ENCODE assay signal across 10 cellular contexts in the genomic region with DNA sequence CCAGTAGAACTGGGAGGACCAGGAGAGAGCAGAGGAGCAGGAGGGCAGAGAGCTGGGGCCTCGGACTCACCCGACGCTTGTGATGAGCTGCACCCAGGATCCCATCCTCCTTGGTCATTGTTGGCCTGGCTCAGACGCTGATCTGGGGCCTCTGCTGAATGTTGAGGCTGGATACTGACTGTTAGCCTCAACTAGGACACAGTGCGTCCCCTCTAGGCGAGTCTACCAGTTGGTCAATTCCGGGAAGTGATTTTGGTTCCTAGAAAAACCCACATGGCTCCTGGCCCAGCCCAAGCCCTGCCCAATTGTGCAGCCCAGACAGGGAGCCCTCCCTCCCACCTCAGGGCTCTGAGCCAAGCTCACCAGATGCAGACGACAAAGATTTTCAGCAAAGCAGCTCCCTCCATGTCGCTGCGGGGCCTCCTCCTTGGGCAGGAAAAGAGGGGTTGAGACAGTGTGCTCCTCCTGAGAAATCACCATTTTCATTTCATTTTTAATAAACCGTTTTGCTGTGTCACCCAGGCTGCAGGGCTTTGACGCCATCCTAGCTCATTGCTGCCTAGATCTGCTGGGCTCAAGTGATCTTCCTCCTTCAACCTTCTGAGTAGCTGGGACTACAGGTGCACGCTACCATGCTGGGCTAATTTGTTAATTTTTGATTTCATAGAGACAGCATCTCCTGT. TPM values are rescaled to one million over a fixed set of nuclear protein-coding genes. Genes with fewer than 3 reads are reported as not detected.
DNase-seq lines count a peak whose midpoint lies in the region; ATAC-seq and TF ChIP-seq lines count a peak whose summit lies in the region.
"Had no signal": no experiment of that assay in that cellular context is flagged by ENCODE, and none has a peak within 500 bp of the region (broad histone marks: within the 10 kb centered on the region; RNA-seq: fewer than 3 reads in every experiment).

APOL4 (minus strand) TSS at position 180 of the 683 bp plus-strand sequence; CDS start at position 105, 75 bp downstream.

- H3K4me3 ChIP-seq in lower leg skin (ENCODE audit: low read depth, poor library complexity, severe bottlenecking) (no peak within 1 kb of the TSS), thyroid gland (replicated peaks in 1 of 3) (no peak within 1 kb of the TSS)

- intact Hi-C loops in lower leg skin (cut with DNase I; ENCODE audit: low total_unique reads) (no loop called here), thyroid gland (cut with DNase I) (no loop called here)

- H3K9me3 ChIP-seq in thyroid gland: no peaks in the 10 kb centered on the region

- H3K4me3 Mint-ChIP-seq in brain: peak within 1 kb of the TSS; percentile 40 to 80 (median 62)

- H3K4me1 ChIP-seq in thyroid gland: peaks cover 0 to 10% of the 10 kb centered on the region in 2 donors

- peak within 1 kb of the TSS; percentile 87 to 98 (median 93) for H3K27ac Mint-ChIP-seq in brain

- peaks cover 0 to 2% (median 0%) of the 10 kb centered on the region in 5 experiments for H3K9me3 Mint-ChIP-seq in brain

- no peak for ATAC-seq in GM21786 (IDR thresholded peaks at IDR 0.05; ENCODE audit: unreplicated experiment)
- ATAC-seq in GM18861 (IDR thresholded peaks at IDR 0.05; ENCODE audit: unreplicated experiment): no peak

- H3K27me3 Mint-ChIP-seq in brain: peaks cover 13% of the 10 kb centered on the region

- H3K36me3 ChIP-seq in thyroid gland: no peaks in the 10 kb centered on the region

- no peaks in the 10 kb centered on the region for H3K36me3 Mint-ChIP-seq in brain

- H3K27ac ChIP-seq in thyroid gland: no peak within 1 kb of the TSS
- H3K27ac ChIP-seq: HL-60 had no signal

- TF ChIP-seq POLR2A in lower leg skin (IDR thresholded peaks at IDR 0.05): no peak
- TF ChIP-seq POLR2A in thyroid gland (IDR thresholded peaks at IDR 0.05): no peak

- WGBS in lower leg skin, 2 donors: 42 to 47% methylated on average over 8 to 13 of the region's 13 CpGs
- 41 to 60% methylated on average over 10 to 13 of the region's 13 CpGs for WGBS in thyroid gland, 2 donors

- DNase-seq in NCI-H2196 (lab: John Stamatoyannopoulos, UW; ENCODE audit: unreplicated experiment) (peak; percentile 5), NCI-H2196 treated with DMSO at 0.1 percent for 48 hours (lab: John Stamatoyannopoulos, UW; ENCODE audit: unreplicated experiment) (no peak), lower leg skin (ENCODE audit: low spot score in 2 of 2) (peak; percentile 55 to 94), thyroid gland (peak; percentile 52 to 58)
- DNase-seq in stimulated activated CD4-positive, alpha-beta T cell treated with anti-CD3 and anti-CD28 coated beads, Interleukin-4, amount 100 ng/mL, for 24 hours: no peak
- DNase-seq: stimulated activated CD4-positive, alpha-beta T cell treated with anti-CD3 and anti-CD28 coated beads, Interleukin-4, amount 100 ng/mL, for 1 hour had no signal

- peaks cover 76% of the 10 kb centered on the region for H3K4me1 Mint-ChIP-seq in brain

- H3K27me3 ChIP-seq in thyroid gland: no peaks in the 10 kb centered on the region

- no peak for TF ChIP-seq CTCF in brain (conservative IDR thresholded peaks at IDR 0.05)
- TF ChIP-seq CTCF in lower leg skin (IDR thresholded peaks at IDR 0.05): no peak
- TF ChIP-seq CTCF in thyroid gland (IDR thresholded peaks at IDR 0.05): no peak

RNA-seq across cellular contexts. Expression of gene APOL4, which starts in this region (rescaled TPM):
- 6.1 TPM for polyA plus RNA-seq in brain (ENCODE audit: insufficient read depth, low read depth, low replicate concordance)
- total RNA-seq in lower leg skin (1 to 10 TPM; 3.3 to 5.4 (median 4.1) TPM), thyroid gland (10 to 100 TPM in 1 of 4 donors, 1 to 10 TPM in 2, not detected in 1; 5.8 to 16.1 (median 7.5) TPM)

Comparison
In these comparisons a context has a peak if more than half of its experiments do, and no peak if none do; other contexts are left out.
1. DNase-seq: peak in NCI-H2196 (single experiment), lower leg skin (2 of 2) and thyroid gland (2 of 2); none in NCI-H2196 treated with DMSO at 0.1 percent for 48 hours (single experiment) and stimulated activated CD4-positive, alpha-beta T cell treated with anti-CD3 and anti-CD28 coated beads, Interleukin-4, amount 100 ng/mL, for 24 hours (single experiment).